In the genomic region with DNA sequence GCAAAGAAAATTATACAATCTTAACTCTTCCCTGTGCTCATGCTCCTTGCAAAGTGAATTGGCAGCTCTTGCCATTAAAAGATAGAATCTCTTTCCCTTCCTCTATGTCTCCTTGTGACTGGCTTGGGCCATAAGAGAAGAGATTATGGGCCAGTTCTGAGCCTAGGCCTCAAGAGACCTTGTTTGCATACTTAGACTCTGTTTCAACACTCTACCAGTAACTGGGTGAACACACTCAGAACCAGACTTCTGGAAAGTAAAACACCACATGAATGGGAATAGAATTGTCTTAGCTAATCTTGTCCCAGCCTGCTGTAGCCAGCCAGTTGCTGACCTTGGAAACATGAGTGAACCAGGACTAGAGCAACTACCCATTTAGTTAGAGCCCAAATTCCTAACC, we compare ENCODE assay signal across 31 cellular contexts. TPM values are rescaled to one million over a fixed set of nuclear protein-coding genes. Genes with fewer than 3 reads are reported as not detected.
DNase-seq lines count a peak whose midpoint lies in the region; ATAC-seq, FAIRE-seq and TF ChIP-seq lines count a peak whose summit lies in the region.
"Had no signal": no experiment of that assay in that cellular context is flagged by ENCODE, and none has a peak within 500 bp of the region (broad histone marks: within the 10 kb centered on the region; RNA-seq: fewer than 3 reads in every experiment).

No MANE protein-coding gene starts in this region.

- H3K4me2 ChIP-seq in K562 (ENCODE audit: insufficient read depth, low read length): no peak overlapping the region
- no peak overlapping the region for H3K4me2 ChIP-seq in mesenchymal stem cell (ENCODE audit: low read length, poor library complexity, severe bottlenecking)
- H3K4me2 ChIP-seq: BLaER1 had no signal

- in situ Hi-C loops in K562 (cut with MboI): no loop called here

- H3K18ac ChIP-seq in mesenchymal stem cell (ENCODE audit: low read depth in 1 of 2, low read length in 2 of 2): no peak overlapping the region

- no peaks in the 10 kb centered on the region for H3K27me3 ChIP-seq in K562 (ENCODE audit: control insufficient read depth in 2 of 2, insufficient read depth in 2 of 2, low read length in 2 of 2)
- H3K27me3 ChIP-seq in mesenchymal stem cell (ENCODE audit: control insufficient read depth in 1 of 2, insufficient read depth in 1 of 2, low read length in 2 of 2): no peaks in the 10 kb centered on the region
- H3K27me3 ChIP-seq in upper lobe of right lung: no peaks in the 10 kb centered on the region
- no peaks in the 10 kb centered on the region for H3K27me3 ChIP-seq in upper lobe of left lung
- H3K27me3 ChIP-seq: BE2C, BLaER1 had no signal

- H3K36me3 ChIP-seq in K562 (ENCODE audit: control insufficient read depth, insufficient read depth, low read length): no peaks in the 10 kb centered on the region
- H3K36me3 ChIP-seq in mesenchymal stem cell (ENCODE audit: control insufficient read depth in 1 of 2, insufficient read depth in 2 of 2, low read depth in 1 of 2, low read length in 2 of 2): no peaks in the 10 kb centered on the region
- no peaks in the 10 kb centered on the region for H3K36me3 ChIP-seq in upper lobe of right lung
- no peaks in the 10 kb centered on the region for H3K36me3 ChIP-seq in upper lobe of left lung
- H3K36me3 ChIP-seq: BE2C, BLaER1 had no signal

- no peak overlapping the region for H2BK12ac ChIP-seq in mesenchymal stem cell (ENCODE audit: low read length in 2 of 2)

- H3K23ac ChIP-seq in mesenchymal stem cell (ENCODE audit: low read length in 2 of 2): no peak overlapping the region

- FAIRE-seq in K562 (lab: Jason Lieb, UNC): no peak
- FAIRE-seq: A204.1, GM12878, GM12892, GM18507, GM19239 had no signal

- H4K8ac ChIP-seq in mesenchymal stem cell (ENCODE audit: low read length): no peak overlapping the region

- ATAC-seq in K562 (peak; percentile 20; the same call in 2 of the 3 replicates), upper lobe of right lung (peak; percentile 55), GM21360 (IDR thresholded peaks at IDR 0.05; ENCODE audit: unreplicated experiment) (no peak), upper lobe of left lung (ENCODE audit: low FRiP score in 2 of 2) (no peak)
- ATAC-seq: GM12878 had no signal

- no peak for TF ChIP-seq RAD21 in K562 (CRISPR knock-in tag; conservative IDR thresholded peaks at IDR 0.05 in 1 of 2, IDR thresholded peaks at IDR 0.05 in 1 of 2)

- intact Hi-C loops in K562 (cut with micrococcal nuclease) (no loop called here), upper lobe of right lung (cut with DNase I) (no loop called here)

- no peaks in the 10 kb centered on the region for H3K9me1 ChIP-seq in K562 (ENCODE audit: control insufficient read depth, insufficient read depth, low read length)

- TF ChIP-seq CTCF in K562 (IDR thresholded peaks at IDR 0.05 in 2 of 3, conservative IDR thresholded peaks at IDR 0.05 in 1 of 3; ENCODE audit: insufficient read depth in 2 of 3, low read depth in 1 of 3, low read length in 3 of 3) (no peak), upper lobe of right lung (IDR thresholded peaks at IDR 0.05) (no peak), upper lobe of left lung (IDR thresholded peaks at IDR 0.05) (no peak)

- TF ChIP-seq EP300 in K562 (IDR thresholded peaks at IDR 0.05; ENCODE audit: low read length): no peak
- no peak for TF ChIP-seq EP300 in upper lobe of left lung (IDR thresholded peaks at IDR 0.05)

- H3K9me3 ChIP-seq in K562 (replicated peaks; ENCODE audit: control insufficient read depth, insufficient read depth, low read depth, low read length): no peaks in the 10 kb centered on the region
- H3K9me3 ChIP-seq in mesenchymal stem cell (ENCODE audit: control insufficient read depth, low read length): no peaks in the 10 kb centered on the region
- H3K9me3 ChIP-seq in upper lobe of right lung: no peaks in the 10 kb centered on the region
- no peaks in the 10 kb centered on the region for H3K9me3 ChIP-seq in upper lobe of left lung
- H3K9me3 ChIP-seq: BE2C, BLaER1 had no signal

- H3K14ac ChIP-seq in mesenchymal stem cell (ENCODE audit: low read length in 2 of 2): no peak overlapping the region

- H3K4me1 ChIP-seq in K562 (replicated peaks in 1 of 2; ENCODE audit: control insufficient read depth in 2 of 2, insufficient read depth in 2 of 2, low read length in 2 of 2) (peaks cover 3 to 39% of the 10 kb centered on the region in 2 experiments; a peak in 3 of 5 replicates), mesenchymal stem cell (ENCODE audit: control insufficient read depth, insufficient read depth, low read depth, low read length) (no peaks in the 10 kb centered on the region), upper lobe of right lung (no peaks in the 10 kb centered on the region), upper lobe of left lung (no peaks in the 10 kb centered on the region)
- H3K4me1 ChIP-seq: BE2C, BLaER1 had no signal

- no peak for DNase-seq in K562 (ENCODE audit: extremely low read depth in 1 of 4, low spot score in 3 of 4)
- DNase-seq in mesenchymal stem cell: peak; percentile 29
- no peak for DNase-seq in upper lobe of right lung
- no peak for DNase-seq in T-helper 9 cell
- no peak for DNase-seq in upper lobe of left lung
- DNase-seq: 8988T; ACHN; BE2C; C1 segment of cervical spinal cord; CD4-positive, alpha-beta memory T cell; CD4-positive, CD25-positive, alpha-beta regulatory T cell; CD8-positive, alpha-beta memory T cell; COR-L47; DMS 273 treated with DMSO at 0.1 percent for 48 hours; DMS153; DMS79; DND-41; EL; GDM1 had no signal

- peak overlapping the region; percentile 91 for H2AFZ ChIP-seq in K562 (ENCODE audit: low read depth, low read length)
- no peak overlapping the region for H2AFZ ChIP-seq in mesenchymal stem cell (ENCODE audit: low read depth, low read length)

- no peak overlapping the region for H2BK120ac ChIP-seq in mesenchymal stem cell (ENCODE audit: low read depth, low read length)

- H2AK5ac ChIP-seq in mesenchymal stem cell (ENCODE audit: low read length, severe bottlenecking): no peak overlapping the region

- TF ChIP-seq POLR2A in K562 (conservative IDR thresholded peaks at IDR 0.05) (no peak), upper lobe of left lung (IDR thresholded peaks at IDR 0.05) (no peak)

- no peak overlapping the region for H3K4ac ChIP-seq in mesenchymal stem cell (ENCODE audit: low read depth in 1 of 2, low read length in 2 of 2)

- H2BK15ac ChIP-seq in mesenchymal stem cell (ENCODE audit: low read depth, poor library complexity, severe bottlenecking): no peak overlapping the region

- no TSS peak for BruUV-seq in K562 (replicated peaks; lab: Mats Ljungman, UMichigan)

- H4K91ac ChIP-seq in mesenchymal stem cell (ENCODE audit: low read length): no peak overlapping the region

- POLR2A ChIA-PET in K562 (lab: Yijun Ruan, JAX): interaction anchor here (0.7 kb wide), 1 partner anchor 97 kb away, joined by 3 read pairs; no protein-coding TSS in a partner anchor

- CTCF ChIA-PET in K562 (lab: Yijun Ruan, JAX; ENCODE audit: low intra/inter-chr PET ratio): no interaction called here

- H3K4me3 ChIP-seq in K562 (no peak overlapping the region), mesenchymal stem cell (ENCODE audit: insufficient read depth in 1 of 2, low read depth in 1 of 2, low read length in 2 of 2) (no peak overlapping the region), upper lobe of right lung (no peak overlapping the region), upper lobe of left lung (no peak overlapping the region)
- H3K4me3 ChIP-seq: BLaER1, GM12878 had no signal

- H3K27ac ChIP-seq in K562 (ENCODE audit: extremely low read depth, low read depth, low read length): no peak overlapping the region; the same call in 1 of the 3 replicates
- no peak overlapping the region for H3K27ac ChIP-seq in mesenchymal stem cell (ENCODE audit: low read length, poor library complexity, severe bottlenecking)
- no peak overlapping the region for H3K27ac ChIP-seq in upper lobe of right lung
- H3K27ac ChIP-seq in upper lobe of left lung: no peak overlapping the region
- H3K27ac ChIP-seq: BLaER1 had no signal

- no peaks in the 10 kb centered on the region for H3K79me1 ChIP-seq in mesenchymal stem cell (replicated peaks; ENCODE audit: low read length, poor library complexity, severe bottlenecking)

- H4K20me1 ChIP-seq in K562 (replicated peaks; ENCODE audit: control insufficient read depth, insufficient read depth, low read length): no peaks in the 10 kb centered on the region
- H4K20me1 ChIP-seq: BLaER1 had no signal

- no peaks in the 10 kb centered on the region for H3K79me2 ChIP-seq in K562 (ENCODE audit: control insufficient read depth, insufficient read depth, low read length)

- no peak overlapping the region for H2BK5ac ChIP-seq in mesenchymal stem cell (ENCODE audit: low read depth, low read length, poor library complexity, severe bottlenecking)

- H3K9ac ChIP-seq in K562 (ENCODE audit: insufficient read depth in 1 of 2, low read depth in 2 of 2, low read length in 2 of 2) (no peak overlapping the region), mesenchymal stem cell (ENCODE audit: low read length) (no peak overlapping the region)
- H3K9ac ChIP-seq: BLaER1 had no signal

RNA-seq across cellular contexts. Expression of gene OR6K3, which starts 15.3 kb away (rescaled TPM):
- total RNA-seq in K562 (2011; cell fraction: chromatin; rRNA removed; ENCODE audit: low replicate concordance): not detected in 2 replicates
- total RNA-seq in K562 (2011; cell fraction: nucleolus; rRNA removed): not detected in 2 replicates
- total RNA-seq in K562 (2011; cell fraction: nucleoplasm; rRNA removed): not detected in 2 replicates
- total RNA-seq in K562 (2014; rRNA removed): not detected in 2 replicates
- not detected in 2 replicates for total RNA-seq in K562 (2014; rRNA removed; fragmentation: Illumina TruSeq; extraction: Trizol)
- not detected in 2 replicates for total RNA-seq in K562 (2015; rRNA removed; fragmentation: Illumina TruSeq; extraction: Trizol)
- not detected in 2 replicates for total RNA-seq in K562 (2021)
- polyA plus RNA-seq in K562 (2011; rRNA removed): not detected in 2 replicates
- not detected in 2 replicates for polyA plus RNA-seq in K562 (2011; cell fraction: cytosol; rRNA removed)
- not detected in 2 replicates for polyA plus RNA-seq in K562 (2011; cell fraction: nucleus; rRNA removed)
- 0.08 TPM in 1 of 2 replicates, not detected in the other for polyA plus RNA-seq in K562 (2012)
- polyA plus RNA-seq in K562 (2014; fragmentation: Illumina TruSeq; extraction: Trizol): not detected in 2 replicates
- polyA plus RNA-seq in K562 (2014; fragmentation: Nextera tagmentation; extraction: Ambion mirVana): not detected
- polyA plus RNA-seq in K562 (2014; rRNA removed): 0.20 TPM in 1 of 2 replicates, not detected in the other
- not detected in 2 replicates for polyA minus RNA-seq in K562 (2011; rRNA and poly(A)+ RNA removed)
- polyA minus RNA-seq in K562 (2011; cell fraction: cytosol; rRNA and poly(A)+ RNA removed): not detected in 2 replicates
- not detected in 2 replicates for polyA minus RNA-seq in K562 (2011; cell fraction: nucleus; rRNA and poly(A)+ RNA removed)
- polyA plus RNA-seq in mesenchymal stem cell (2013, experiment 1 of 2): not detected
- not detected for polyA plus RNA-seq in mesenchymal stem cell (2013, experiment 2 of 2)
- total RNA-seq in upper lobe of right lung: 2.3 TPM
- total RNA-seq in upper lobe of left lung: 1 to 10 TPM in 1 of 6 donors, under 1 TPM in 2, not detected in 3; 0.23 to 2.1 (median 0.81) TPM
- total RNA-seq: A673; CD4-positive, alpha-beta memory T cell; CD4-positive, CD25-positive, alpha-beta regulatory T cell; CD8-positive, alpha-beta memory T cell; Daoy; G401; GM12878 had no signal
- polyA plus RNA-seq: AG04450; CD14-positive monocyte; CD4-positive, alpha-beta memory T cell; CD4-positive, CD25-positive, alpha-beta regulatory T cell; CD8-positive, alpha-beta memory T cell; GM12878 had no signal

RNA-seq across cellular contexts. Expression of gene OR6K6, which starts 18.7 kb away (rescaled TPM):
- not detected in 2 replicates for total RNA-seq in K562 (2011; cell fraction: chromatin; rRNA removed; ENCODE audit: low replicate concordance)
- not detected in 2 replicates for total RNA-seq in K562 (2011; cell fraction: nucleolus; rRNA removed)
- not detected in 2 replicates for total RNA-seq in K562 (2011; cell fraction: nucleoplasm; rRNA removed)
- total RNA-seq in K562 (2014; rRNA removed) (not detected in 2 replicates), K562 (2014; rRNA removed; fragmentation: Illumina TruSeq; extraction: Trizol) (not detected in 2 replicates), K562 (2015; rRNA removed; fragmentation: Illumina TruSeq; extraction: Trizol) (not detected in 2 replicates), K562 (2021) (not detected in 2 replicates), upper lobe of right lung (not detected), upper lobe of left lung (not detected)
- polyA plus RNA-seq in K562 (2011; rRNA removed) (not detected in 2 replicates), K562 (2014; fragmentation: Illumina TruSeq; extraction: Trizol) (not detected in 2 replicates), K562 (2014; fragmentation: Nextera tagmentation; extraction: Ambion mirVana) (not detected), K562 (2014; rRNA removed) (not detected in 2 replicates)
- not detected in 2 replicates for polyA plus RNA-seq in K562 (2011; cell fraction: cytosol; rRNA removed)
- polyA plus RNA-seq in K562 (2011; cell fraction: nucleus; rRNA removed): 0.11 TPM in 1 of 2 replicates, not detected in the other
- not detected in 2 replicates for polyA plus RNA-seq in K562 (2012)
- not detected in 2 replicates for polyA minus RNA-seq in K562 (2011; rRNA and poly(A)+ RNA removed)
- not detected in 2 replicates for polyA minus RNA-seq in K562 (2011; cell fraction: cytosol; rRNA and poly(A)+ RNA removed)
- not detected in 2 replicates for polyA minus RNA-seq in K562 (2011; cell fraction: nucleus; rRNA and poly(A)+ RNA removed)
- not detected for polyA plus RNA-seq in mesenchymal stem cell (2013, experiment 1 of 2)
- not detected for polyA plus RNA-seq in mesenchymal stem cell (2013, experiment 2 of 2)
- total RNA-seq: A673; CD4-positive, alpha-beta memory T cell; CD4-positive, CD25-positive, alpha-beta regulatory T cell; CD8-positive, alpha-beta memory T cell; Daoy; G401; GM12878 had no signal
- polyA plus RNA-seq: AG04450; CD14-positive monocyte; CD4-positive, alpha-beta memory T cell; CD4-positive, CD25-positive, alpha-beta regulatory T cell; CD8-positive, alpha-beta memory T cell; GM12878 had no signal

RNA-seq across cellular contexts. Expression of gene OR6K2, which starts 35.4 kb away (rescaled TPM):
- not detected in 2 replicates for total RNA-seq in K562 (2011; cell fraction: chromatin; rRNA removed; ENCODE audit: low replicate concordance)
- total RNA-seq in K562 (2011; cell fraction: nucleolus; rRNA removed): not detected in 2 replicates
- total RNA-seq in K562 (2011; cell fraction: nucleoplasm; rRNA removed): not detected in 2 replicates
- total RNA-seq in K562 (2014; rRNA removed) (not detected in 2 replicates), K562 (2014; rRNA removed; fragmentation: Illumina TruSeq; extraction: Trizol) (not detected in 2 replicates), K562 (2015; rRNA removed; fragmentation: Illumina TruSeq; extraction: Trizol) (not detected in 2 replicates), K562 (2021) (not detected in 2 replicates), upper lobe of right lung (not detected), upper lobe of left lung (not detected)
- polyA plus RNA-seq in K562 (2011; rRNA removed) (not detected in 2 replicates), K562 (2014; fragmentation: Illumina TruSeq; extraction: Trizol) (not detected in 2 replicates), K562 (2014; fragmentation: Nextera tagmentation; extraction: Ambion mirVana) (not detected), K562 (2014; rRNA removed) (not detected in 2 replicates)
- polyA plus RNA-seq in K562 (2011; cell fraction: cytosol; rRNA removed): not detected in 2 replicates
- polyA plus RNA-seq in K562 (2011; cell fraction: nucleus; rRNA removed): not detected in 2 replicates
- not detected in 2 replicates for polyA plus RNA-seq in K562 (2012)
- polyA minus RNA-seq in K562 (2011; rRNA and poly(A)+ RNA removed): not detected in 2 replicates
- not detected in 2 replicates for polyA minus RNA-seq in K562 (2011; cell fraction: cytosol; rRNA and poly(A)+ RNA removed)
- not detected in 2 replicates for polyA minus RNA-seq in K562 (2011; cell fraction: nucleus; rRNA and poly(A)+ RNA removed)
- not detected for polyA plus RNA-seq in mesenchymal stem cell (2013, experiment 1 of 2)
- not detected for polyA plus RNA-seq in mesenchymal stem cell (2013, experiment 2 of 2)
- total RNA-seq: A673; CD4-positive, alpha-beta memory T cell; CD4-positive, CD25-positive, alpha-beta regulatory T cell; CD8-positive, alpha-beta memory T cell; Daoy; G401; GM12878 had no signal
- polyA plus RNA-seq: AG04450; CD14-positive monocyte; CD4-positive, alpha-beta memory T cell; CD4-positive, CD25-positive, alpha-beta regulatory T cell; CD8-positive, alpha-beta memory T cell; GM12878 had no signal

RNA-seq across cellular contexts. Expression of gene OR6N1, which starts 36.1 kb away (rescaled TPM):
- total RNA-seq in K562 (2011; cell fraction: chromatin; rRNA removed; ENCODE audit: low replicate concordance): 0.14 TPM in 1 of 2 replicates, not detected in the other
- not detected in 2 replicates for total RNA-seq in K562 (2011; cell fraction: nucleolus; rRNA removed)
- not detected in 2 replicates for total RNA-seq in K562 (2011; cell fraction: nucleoplasm; rRNA removed)
- not detected in 2 replicates for total RNA-seq in K562 (2014; rRNA removed)
- not detected in 2 replicates for total RNA-seq in K562 (2014; rRNA removed; fragmentation: Illumina TruSeq; extraction: Trizol)
- not detected in 2 replicates for total RNA-seq in K562 (2015; rRNA removed; fragmentation: Illumina TruSeq; extraction: Trizol)
- not detected in 2 replicates for total RNA-seq in K562 (2021)
- polyA plus RNA-seq in K562 (2011; rRNA removed): 0.07 TPM in 1 of 2 replicates, not detected in the other
- polyA plus RNA-seq in K562 (2011; cell fraction: cytosol; rRNA removed): not detected in 2 replicates
- 0.17 TPM in 1 of 2 replicates, not detected in the other for polyA plus RNA-seq in K562 (2011; cell fraction: nucleus; rRNA removed)
- polyA plus RNA-seq in K562 (2012): 0.03 TPM in 1 of 2 replicates, not detected in the other
- polyA plus RNA-seq in K562 (2014; fragmentation: Illumina TruSeq; extraction: Trizol): not detected in 2 replicates
- polyA plus RNA-seq in K562 (2014; fragmentation: Nextera tagmentation; extraction: Ambion mirVana): under 1 TPM in 1 of 2 experiments, not detected in 1; 0.01 TPM
- not detected in 2 replicates for polyA plus RNA-seq in K562 (2014; rRNA removed)
- not detected in 2 replicates for polyA minus RNA-seq in K562 (2011; rRNA and poly(A)+ RNA removed)
- polyA minus RNA-seq in K562 (2011; cell fraction: cytosol; rRNA and poly(A)+ RNA removed): not detected in 2 replicates
- polyA minus RNA-seq in K562 (2011; cell fraction: nucleus; rRNA and poly(A)+ RNA removed): not detected in 2 replicates
- polyA plus RNA-seq in mesenchymal stem cell (2013, experiment 1 of 2): not detected
- polyA plus RNA-seq in mesenchymal stem cell (2013, experiment 2 of 2): not detected
- 2.3 TPM for total RNA-seq in upper lobe of right lung
- total RNA-seq in upper lobe of left lung: 1 to 10 TPM in 2 of 6 donors, under 1 TPM in 3, not detected in 1; 0.20 to 1.9 (median 0.57) TPM
- total RNA-seq: A673; CD4-positive, alpha-beta memory T cell; CD4-positive, CD25-positive, alpha-beta regulatory T cell; CD8-positive, alpha-beta memory T cell; Daoy; G401; GM12878 had no signal
- polyA plus RNA-seq: AG04450; CD14-positive monocyte; CD4-positive, alpha-beta memory T cell; CD4-positive, CD25-positive, alpha-beta regulatory T cell; CD8-positive, alpha-beta memory T cell; GM12878 had no signal

RNA-seq across cellular contexts. Expression of gene OR6N2, which starts 45.2 kb away (rescaled TPM):
- not detected in 2 replicates for total RNA-seq in K562 (2011; cell fraction: chromatin; rRNA removed; ENCODE audit: low replicate concordance)
- not detected in 2 replicates for total RNA-seq in K562 (2011; cell fraction: nucleolus; rRNA removed)
- not detected in 2 replicates for total RNA-seq in K562 (2011; cell fraction: nucleoplasm; rRNA removed)
- total RNA-seq in K562 (2014; rRNA removed) (not detected in 2 replicates), K562 (2014; rRNA removed; fragmentation: Illumina TruSeq; extraction: Trizol) (not detected in 2 replicates), K562 (2015; rRNA removed; fragmentation: Illumina TruSeq; extraction: Trizol) (not detected in 2 replicates), K562 (2021) (not detected in 2 replicates), upper lobe of right lung (0.72 TPM), upper lobe of left lung (under 1 TPM in 2 of 6 donors, not detected in 4; 0.10 to 0.26 TPM)
- polyA plus RNA-seq in K562 (2011; rRNA removed) (not detected in 2 replicates), K562 (2014; fragmentation: Illumina TruSeq; extraction: Trizol) (not detected in 2 replicates), K562 (2014; fragmentation: Nextera tagmentation; extraction: Ambion mirVana) (not detected), K562 (2014; rRNA removed) (not detected in 2 replicates)
- polyA plus RNA-seq in K562 (2011; cell fraction: cytosol; rRNA removed): not detected in 2 replicates
- not detected in 2 replicates for polyA plus RNA-seq in K562 (2011; cell fraction: nucleus; rRNA removed)
- polyA plus RNA-seq in K562 (2012): not detected in 2 replicates
- polyA minus RNA-seq in K562 (2011; rRNA and poly(A)+ RNA removed): not detected in 2 replicates
- not detected in 2 replicates for polyA minus RNA-seq in K562 (2011; cell fraction: cytosol; rRNA and poly(A)+ RNA removed)
- polyA minus RNA-seq in K562 (2011; cell fraction: nucleus; rRNA and poly(A)+ RNA removed): not detected in 2 replicates
- not detected for polyA plus RNA-seq in mesenchymal stem cell (2013, experiment 1 of 2)
- polyA plus RNA-seq in mesenchymal stem cell (2013, experiment 2 of 2): not detected
- total RNA-seq: A673; CD4-positive, alpha-beta memory T cell; CD4-positive, CD25-positive, alpha-beta regulatory T cell; CD8-positive, alpha-beta memory T cell; Daoy; G401; GM12878 had no signal
- polyA plus RNA-seq: AG04450; CD14-positive monocyte; CD4-positive, alpha-beta memory T cell; CD4-positive, CD25-positive, alpha-beta regulatory T cell; CD8-positive, alpha-beta memory T cell; GM12878 had no signal

Comparison
In these comparisons a context has a peak if more than half of its experiments do, and no peak if none do; other contexts are left out.
1. ATAC-seq: peak in K562 (single experiment) and upper lobe of right lung (single experiment); none in GM21360 (single experiment) and upper lobe of left lung (0 of 2).